8 cellular contexts compared by ENCODE assay signal in genomic region chr19:29664753-29665214, GRCh38. TPM values are rescaled to one million over a fixed set of nuclear protein-coding genes. Genes with fewer than 3 reads are reported as not detected.
DNase-seq lines count a peak whose midpoint lies in the region; FAIRE-seq and TF ChIP-seq lines count a peak whose summit lies in the region.

No MANE protein-coding gene starts in this region.

- POLR2A ChIA-PET in Caco-2 (lab: Charles Lee), result interaction anchor here (2.6 kb wide), 1 partner anchor 59 kb away, joined by 15 read pairs; the partner anchor contains the start of gene POP4

- no peak for FAIRE-seq in RCC 7860 (lab: Jason Lieb, UNC)

- H3K36me3 ChIP-seq in Caco-2 (ENCODE audit: control insufficient read depth, insufficient read depth, low read length) (no peaks in the 10 kb centered on the region), neutrophil (no peaks in the 10 kb centered on the region)
- H3K36me3 ChIP-seq in effector memory CD4-positive, alpha-beta T cell (ENCODE audit: control insufficient read depth, insufficient read depth, low read length), result no peaks in the 10 kb centered on the region

- H3K9me3 ChIP-seq in Caco-2, result no peaks in the 10 kb centered on the region
- no peaks in the 10 kb centered on the region for H3K9me3 ChIP-seq in effector memory CD4-positive, alpha-beta T cell (ENCODE audit: control insufficient read depth, low read length)
- no peaks in the 10 kb centered on the region for H3K9me3 ChIP-seq in neutrophil

- no peaks in the 10 kb centered on the region for H3K9me3 Mint-ChIP-seq in Caco-2 (ENCODE audit: unreplicated experiment)

- H3K4me1 Mint-ChIP-seq in Caco-2 (ENCODE audit: low read depth, unreplicated experiment), result peaks cover 15% of the 10 kb centered on the region

- H3K4me3 ChIP-seq in Caco-2 (ENCODE audit: low read depth, low read length), result peak overlapping the region; percentile 92
- peak overlapping the region; percentile 95 for H3K4me3 ChIP-seq in effector memory CD4-positive, alpha-beta T cell (ENCODE audit: insufficient read depth, low read depth, low read length, poor library complexity, severe bottlenecking)
- peak overlapping the region; percentile 63 to 69 for H3K4me3 ChIP-seq in neutrophil (ENCODE audit: low read depth in 1 of 2, low read length in 1 of 2)

- intact Hi-C loops in Caco-2 (cut with micrococcal nuclease; ENCODE audit: unreplicated experiment), result loop anchor here (2.0 kb wide), 1 partner anchor 52 kb away; no protein-coding TSS in a partner anchor

- no peak for TF ChIP-seq CTCF in Caco-2 (IDR thresholded peaks at IDR 0.05; ENCODE audit: insufficient read depth in 1 of 2, low read depth in 1 of 2, low read length in 1 of 2, severe bottlenecking in 1 of 2, unreplicated experiment in 1 of 2)
- TF ChIP-seq CTCF in LNCAP (IDR thresholded peaks at IDR 0.05), result peak; percentile 8; the same call in 1 of the 2 replicates
- TF ChIP-seq CTCF in neutrophil (IDR thresholded peaks at IDR 0.05), result no peak

- H3K4me3 Mint-ChIP-seq in Caco-2 (ENCODE audit: unreplicated experiment), result peak overlapping the region; percentile 92

- no peak overlapping the region for H3K27ac Mint-ChIP-seq in Caco-2 (ENCODE audit: unreplicated experiment)

- CTCF ChIA-PET in Caco-2 (lab: Charles Lee), result interaction anchor here (0.9 to 1.3 kb wide), 4 partner anchors 17 to 65 kb away, joined by 3 to 8 read pairs (median 4); no protein-coding TSS in a partner anchor

- H3K27me3 ChIP-seq in Caco-2 (replicated peaks; ENCODE audit: control insufficient read depth, insufficient read depth, low read length) (no peaks in the 10 kb centered on the region), neutrophil (peaks cover 62% of the 10 kb centered on the region)
- no peaks in the 10 kb centered on the region for H3K27me3 ChIP-seq in effector memory CD4-positive, alpha-beta T cell (replicated peaks; ENCODE audit: control insufficient read depth, insufficient read depth, low read length, poor library complexity, severe bottlenecking)

- no TSS peak for BruUV-seq in Caco-2 (replicated peaks; lab: Mats Ljungman, UMichigan)

- DNase-seq in Caco-2, result no peak
- DNase-seq in effector memory CD4-positive, alpha-beta T cell, result no peak
- DNase-seq in T-helper 9 cell, result no peak
- DNase-seq in HK-2 (ENCODE audit: unreplicated experiment), result no peak
- DNase-seq in dedifferentiated amniotic fluid mesenchymal stem cell (ENCODE audit: extremely low spot score), result no peak
- no peak for DNase-seq in RCC 7860 (ENCODE audit: low spot score)

- H3K27me3 Mint-ChIP-seq in Caco-2 (ENCODE audit: insufficient read depth, unreplicated experiment), result no peaks in the 10 kb centered on the region

- peaks cover 23% of the 10 kb centered on the region for H3K4me1 ChIP-seq in Caco-2
- H3K4me1 ChIP-seq in effector memory CD4-positive, alpha-beta T cell (ENCODE audit: control insufficient read depth, insufficient read depth, low read length, poor library complexity, severe bottlenecking), result peaks cover 28% of the 10 kb centered on the region
- peaks cover 12 to 14% of the 10 kb centered on the region in 2 experiments for H3K4me1 ChIP-seq in neutrophil (ENCODE audit: control insufficient read depth in 1 of 2, insufficient read depth in 1 of 2, low read depth in 1 of 2, low read length in 1 of 2)

- H3K36me3 Mint-ChIP-seq in Caco-2 (ENCODE audit: insufficient read depth, unreplicated experiment), result no peaks in the 10 kb centered on the region

- peak overlapping the region; percentile 83 for H3K27ac ChIP-seq in effector memory CD4-positive, alpha-beta T cell (ENCODE audit: insufficient read depth, low read length, poor library complexity, severe bottlenecking)
- H3K27ac ChIP-seq in neutrophil, result no peak overlapping the region

RNA-seq across cellular contexts. Expression of gene PLEKHF1, which starts 0.5 kb away (rescaled TPM):
- 3.6 and 5.0 TPM in 2 replicates for total RNA-seq in Caco-2 (2022)

RNA-seq across cellular contexts. Expression of gene C19orf12, which starts 50.3 kb away (rescaled TPM):
- total RNA-seq in Caco-2 (2022), result 20.8 and 23.6 TPM in 2 replicates

RNA-seq across cellular contexts. Expression of gene POP4, which starts 58.7 kb away (rescaled TPM):
- total RNA-seq in Caco-2 (2022), result 75.0 and 77.5 TPM in 2 replicates
